27 cellular contexts compared by ENCODE assay signal in the genomic region with DNA sequence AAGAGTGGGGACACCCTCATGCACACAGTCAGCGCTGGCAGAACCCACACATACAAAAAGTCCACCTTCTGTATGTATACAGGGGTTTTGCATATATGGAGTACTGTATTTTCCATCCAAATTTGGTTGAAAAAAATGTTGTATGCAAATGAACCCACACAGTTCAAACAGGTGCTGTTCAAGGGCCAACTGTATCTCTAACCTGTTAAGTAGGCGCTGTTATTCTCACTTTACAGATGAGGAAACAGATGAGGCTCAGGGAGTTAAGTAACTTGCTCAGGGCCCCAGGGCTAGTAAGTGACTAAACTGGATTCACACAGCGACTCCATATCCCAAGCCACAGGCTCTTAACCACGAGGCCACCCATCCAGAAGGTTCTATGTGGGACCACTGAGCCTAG.
DNase-seq lines count a peak whose midpoint lies in the region; ATAC-seq, FAIRE-seq and TF ChIP-seq lines count a peak whose summit lies in the region.
"Had no signal": no experiment of that assay in that cellular context is flagged by ENCODE, and none has a peak within 500 bp of the region (broad histone marks: within the 10 kb centered on the region; RNA-seq: fewer than 3 reads in every experiment).

No MANE protein-coding gene starts in this region.

- peak overlapping the region; percentile 78 for H3K27ac ChIP-seq in K562 (ENCODE audit: extremely low read depth, low read depth, low read length)
- H3K27ac ChIP-seq: 22Rv1, epithelial cell of prostate, left ventricle myocardium inferior, neutrophil, skin epidermis, thoracic aorta, WERI-Rb-1 had no signal

- DNase-seq in NCI-H2171 treated with DMSO at 0.1 percent for 48 hours (lab: John Stamatoyannopoulos, UW) (peak; percentile 28), NCI-H2171 (lab: John Stamatoyannopoulos, UW) (no peak), K562 (ENCODE audit: extremely low read depth in 1 of 4, low spot score in 3 of 4) (peak in 1 of 4 experiments; percentile 35), lower leg skin (ENCODE audit: low spot score in 2 of 2) (no peak), HuH-7 (ENCODE audit: low spot score) (no peak), progenitor cell of endocrine pancreas (ENCODE audit: low spot score, unreplicated experiment) (no peak)
- DNase-seq: activated CD4-positive, alpha-beta T cell treated with anti-CD3 and anti-CD28 coated beads, Interleukin-2, amount 50 U/mL, for 1 hour; aorta; central memory CD4-positive, alpha-beta T cell; DMS53; GF-D8; KBM-7; left ventricle myocardium inferior; NCI-H1930; NCI-H446 treated with DMSO at 0.1 percent for 48 hours; SK-N-SH; stimulated activated CD4-positive, alpha-beta T cell treated with anti-CD3 and anti-CD28 coated beads, Interleukin-2, amount 100 ng/mL, for 24 hours; stimulated activated naive CD4-positive, alpha-beta T cell treated with Interleukin-2 at 50 U/mL for 16 hours; WERI-Rb-1 had no signal

- in situ Hi-C loops in K562 (cut with MboI), result no loop called here

- ATAC-seq in HG03342 (IDR thresholded peaks at IDR 0.05; ENCODE audit: unreplicated experiment) (peak; percentile 56), K562 (no peak)
- ATAC-seq in stimulated activated memory B cell treated with anti-CD40 and anti-IgM and Interleukin-4, amounts not matched to agents 10 μg/mL and 1 μg/mL and 100 μg/mL, for 72 hours, result peak; percentile 60
- ATAC-seq: activated naive CD4-positive, alpha-beta T cell treated with anti-CD3 and anti-CD28 coated beads, Interleukin-2, amount 50 U/mL, for 72 hours had no signal

- BruUV-seq in K562 (replicated peaks; lab: Mats Ljungman, UMichigan), result no TSS peak

- H3K4me3 Mint-ChIP-seq in stimulated activated memory B cell treated with anti-CD40 and anti-IgM and Interleukin-4, amounts not matched to agents 10 μg/mL and 1 μg/mL and 100 μg/mL, for 72 hours, result no peak overlapping the region
- H3K4me3 Mint-ChIP-seq in progenitor cell of endocrine pancreas (ENCODE audit: low read depth), result no peak overlapping the region

- no peak for FAIRE-seq in K562 (lab: Jason Lieb, UNC)

- TF ChIP-seq POLR2A in K562 (conservative IDR thresholded peaks at IDR 0.05) (no peak), lower leg skin (IDR thresholded peaks at IDR 0.05) (no peak)

- no peak for TF ChIP-seq RAD21 in K562 (CRISPR knock-in tag; conservative IDR thresholded peaks at IDR 0.05 in 1 of 2, IDR thresholded peaks at IDR 0.05 in 1 of 2)

- peak overlapping the region; percentile 97 for H2AFZ ChIP-seq in K562 (ENCODE audit: low read depth, low read length)

- peak overlapping the region; percentile 61 for H3K4me2 ChIP-seq in K562 (ENCODE audit: insufficient read depth, low read length)
- H3K4me2 ChIP-seq: SK-N-SH had no signal

- POLR2A ChIA-PET in K562 (lab: Yijun Ruan, JAX), result interaction anchor here (1.0 to 3.4 kb wide), 3 partner anchors 9 to 169 kb away, joined by 3 to 13 read pairs (median 10); no protein-coding TSS in a partner anchor

- no peaks in the 10 kb centered on the region for H3K9me3 Mint-ChIP-seq in stimulated activated memory B cell treated with anti-CD40 and anti-IgM and Interleukin-4, amounts not matched to agents 10 μg/mL and 1 μg/mL and 100 μg/mL, for 72 hours
- H3K9me3 Mint-ChIP-seq in progenitor cell of endocrine pancreas (ENCODE audit: low read depth), result no peaks in the 10 kb centered on the region
- H3K9me3 Mint-ChIP-seq: activated naive CD4-positive, alpha-beta T cell treated with anti-CD3 and anti-CD28 coated beads, Interleukin-2, amount 50 U/mL, for 72 hours had no signal

- H3K4me1 Mint-ChIP-seq in stimulated activated memory B cell treated with anti-CD40 and anti-IgM and Interleukin-4, amounts not matched to agents 10 μg/mL and 1 μg/mL and 100 μg/mL, for 72 hours, result peaks cover 33% of the 10 kb centered on the region
- no peaks in the 10 kb centered on the region for H3K4me1 Mint-ChIP-seq in progenitor cell of endocrine pancreas (ENCODE audit: low read depth)

- H3K9me1 ChIP-seq in K562 (ENCODE audit: control insufficient read depth, insufficient read depth, low read length), result no peaks in the 10 kb centered on the region

- no peaks in the 10 kb centered on the region for H3K9me3 ChIP-seq in K562 (replicated peaks; ENCODE audit: control insufficient read depth, insufficient read depth, low read depth, low read length)
- H3K9me3 ChIP-seq: left ventricle myocardium inferior, neutrophil, SK-N-SH, thoracic aorta had no signal

- no peaks in the 10 kb centered on the region for H4K20me1 ChIP-seq in K562 (replicated peaks; ENCODE audit: control insufficient read depth, insufficient read depth, low read length)

- H3K36me3 Mint-ChIP-seq in stimulated activated memory B cell treated with anti-CD40 and anti-IgM and Interleukin-4, amounts not matched to agents 10 μg/mL and 1 μg/mL and 100 μg/mL, for 72 hours, result no peaks in the 10 kb centered on the region
- no peaks in the 10 kb centered on the region for H3K36me3 Mint-ChIP-seq in progenitor cell of endocrine pancreas (ENCODE audit: insufficient read depth)
- H3K36me3 Mint-ChIP-seq: activated naive CD4-positive, alpha-beta T cell treated with anti-CD3 and anti-CD28 coated beads, Interleukin-2, amount 50 U/mL, for 72 hours had no signal

- H3K27ac Mint-ChIP-seq in stimulated activated memory B cell treated with anti-CD40 and anti-IgM and Interleukin-4, amounts not matched to agents 10 μg/mL and 1 μg/mL and 100 μg/mL, for 72 hours, result no peak overlapping the region
- no peak overlapping the region for H3K27ac Mint-ChIP-seq in progenitor cell of endocrine pancreas

- H3K36me3 ChIP-seq in K562 (ENCODE audit: control insufficient read depth, insufficient read depth, low read length), result no peaks in the 10 kb centered on the region
- H3K36me3 ChIP-seq: left ventricle myocardium inferior, neutrophil, thoracic aorta had no signal

- no peaks in the 10 kb centered on the region for H3K27me3 ChIP-seq in K562 (ENCODE audit: control insufficient read depth in 2 of 2, insufficient read depth in 2 of 2, low read length in 2 of 2)
- H3K27me3 ChIP-seq: neutrophil had no signal

- H3K27me3 Mint-ChIP-seq in stimulated activated memory B cell treated with anti-CD40 and anti-IgM and Interleukin-4, amounts not matched to agents 10 μg/mL and 1 μg/mL and 100 μg/mL, for 72 hours, result no peaks in the 10 kb centered on the region
- peaks cover 51% of the 10 kb centered on the region for H3K27me3 Mint-ChIP-seq in progenitor cell of endocrine pancreas

- WGBS in K562 (ENCODE audit: insufficient coverage, low coverage, missing lambda C conversion rate), result 41% methylated on average over 4 of the region's 4 CpGs
- WGBS in lower leg skin, 2 donors, result 54 to 65% methylated on average over 4 of the region's 4 CpGs

- TF ChIP-seq EP300 in K562 (IDR thresholded peaks at IDR 0.05; ENCODE audit: low read length), result no peak

- TF ChIP-seq CTCF in K562 (IDR thresholded peaks at IDR 0.05 in 2 of 3, conservative IDR thresholded peaks at IDR 0.05 in 1 of 3; ENCODE audit: insufficient read depth in 2 of 3, low read depth in 1 of 3, low read length in 3 of 3), result no peak
- no peak for TF ChIP-seq CTCF in lower leg skin (IDR thresholded peaks at IDR 0.05)
- TF ChIP-seq CTCF in progenitor cell of endocrine pancreas (IDR thresholded peaks at IDR 0.05; ENCODE audit: unreplicated experiment), result no peak

- peak overlapping the region; percentile 45 to 75; a peak in 3 of 4 replicates for H3K9ac ChIP-seq in K562 (ENCODE audit: insufficient read depth in 1 of 2, low read depth in 2 of 2, low read length in 2 of 2)
- H3K9ac ChIP-seq: SK-N-SH had no signal

- H3K4me3 ChIP-seq in K562 (no peak overlapping the region), lower leg skin (ENCODE audit: low read depth, poor library complexity, severe bottlenecking) (no peak overlapping the region)
- H3K4me3 ChIP-seq: left ventricle myocardium inferior, skin epidermis, thoracic aorta had no signal

- intact Hi-C loops in K562 (cut with micrococcal nuclease), result loop anchor here (5.0 kb wide), 1 partner anchor 37 kb away; no protein-coding TSS in a partner anchor
- intact Hi-C loops in lower leg skin (cut with DNase I; ENCODE audit: low total_unique reads), result no loop called here

- CTCF ChIA-PET in K562 (lab: Yijun Ruan, JAX; ENCODE audit: low intra/inter-chr PET ratio), result no interaction called here

- H3K79me2 ChIP-seq in K562 (ENCODE audit: control insufficient read depth, insufficient read depth, low read length), result no peaks in the 10 kb centered on the region

- H3K4me1 ChIP-seq in K562 (replicated peaks in 1 of 2; ENCODE audit: control insufficient read depth in 2 of 2, insufficient read depth in 2 of 2, low read length in 2 of 2), result peaks cover 36 to 58% of the 10 kb centered on the region in 2 experiments

TF ChIP-seq in K562, 482 proteins besides CTCF, POLR2A, EP300 and RAD21:
- TF ChIP-seq XRCC3 (IDR thresholded peaks at IDR 0.05) (no peak), NR2C2 (CRISPR knock-in tag; IDR thresholded peaks at IDR 0.05) (no peak), NR2C2 (tag; IDR thresholded peaks at IDR 0.05) (no peak), GTF2F1 (IDR thresholded peaks at IDR 0.05; ENCODE audit: low read depth, low read length) (no peak), NFIC (IDR thresholded peaks at IDR 0.05) (no peak)
- TF ChIP-seq, protein P1, sequence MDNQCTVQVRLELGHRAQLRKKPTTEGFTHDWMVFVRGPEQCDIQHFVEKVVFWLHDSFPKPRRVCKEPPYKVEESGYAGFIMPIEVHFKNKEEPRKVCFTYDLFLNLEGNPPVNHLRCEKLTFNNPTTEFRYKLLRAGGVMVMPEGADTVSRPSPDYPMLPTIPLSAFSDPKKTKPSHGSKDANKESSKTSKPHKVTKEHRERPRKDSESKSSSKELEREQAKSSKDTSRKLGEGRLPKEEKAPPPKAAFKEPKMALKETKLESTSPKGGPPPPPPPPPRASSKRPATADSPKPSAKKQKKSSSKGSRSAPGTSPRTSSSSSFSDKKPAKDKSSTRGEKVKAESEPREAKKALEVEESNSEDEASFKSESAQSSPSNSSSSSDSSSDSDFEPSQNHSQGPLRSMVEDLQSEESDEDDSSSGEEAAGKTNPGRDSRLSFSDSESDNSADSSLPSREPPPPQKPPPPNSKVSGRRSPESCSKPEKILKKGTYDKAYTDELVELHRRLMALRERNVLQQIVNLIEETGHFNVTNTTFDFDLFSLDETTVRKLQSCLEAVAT (IDR thresholded peaks at IDR 0.05), result no peak
